ENCODE assay signal across 12 cellular contexts in genomic region chr3:69020424-69020823, GRCh38. TPM values are rescaled to one million over a fixed set of nuclear protein-coding genes. Genes with fewer than 3 reads are reported as not detected.
DNase-seq lines count a peak whose midpoint lies in the region; ATAC-seq and TF ChIP-seq lines count a peak whose summit lies in the region.
"Had no signal": no experiment of that assay in that cellular context is flagged by ENCODE, and none has a peak within 500 bp of the region (broad histone marks: within the 10 kb centered on the region; RNA-seq: fewer than 3 reads in every experiment).

No MANE protein-coding gene starts in this region.

- H2AFZ ChIP-seq in SK-N-SH (ENCODE audit: low read depth): no peak overlapping the region

- CTCF ChIA-PET in SK-N-SH (lab: Yijun Ruan, JAX): interaction anchor here (0.8 to 1.5 kb wide), 3 partner anchors 12 to 34 kb away, joined by 3 read pairs; no protein-coding TSS in a partner anchor

- H3K9ac ChIP-seq in SK-N-SH: no peak overlapping the region

- no peaks in the 10 kb centered on the region for H4K20me1 ChIP-seq in SK-N-SH (ENCODE audit: insufficient read depth)

- peaks cover 66 to 70% of the 10 kb centered on the region in 2 experiments for H3K36me3 ChIP-seq in SK-N-SH (replicated peaks in 1 of 2; ENCODE audit: control insufficient read depth in 1 of 2, insufficient read depth in 2 of 2, low read length in 1 of 2)

- peaks cover 29% of the 10 kb centered on the region for H3F3A ChIP-seq in SK-N-SH (replicated peaks; ENCODE audit: insufficient read depth)

- TF ChIP-seq EP300 in SK-N-SH (IDR thresholded peaks at IDR 0.05; ENCODE audit: borderline replicate concordance in 1 of 2, low read depth in 1 of 2, low read length in 1 of 2): no peak

- DNase-seq in ACHN (peak; percentile 21), SK-N-SH (no peak), foreskin fibroblast (no peak), globus pallidus (ENCODE audit: low spot score) (no peak), SW 1271 (lab: John Stamatoyannopoulos, UW) (no peak), NCI-H2081 (lab: John Stamatoyannopoulos, UW) (no peak), COR-L47 (lab: John Stamatoyannopoulos, UW) (no peak)
- DNase-seq: Calu3, NCI-H1417, right cardiac atrium had no signal

- POLR2A ChIA-PET in SK-N-SH (lab: Yijun Ruan, JAX): no interaction called here

- no peaks in the 10 kb centered on the region for H3K27me3 ChIP-seq in SK-N-SH (ENCODE audit: insufficient read depth)

- H3K79me2 ChIP-seq in SK-N-SH (ENCODE audit: insufficient read depth): peaks cover under 1% of the 10 kb centered on the region; the same call in 1 of the 2 replicates

- H3K4me3 ChIP-seq in SK-N-SH (ENCODE audit: low read depth in 2 of 2, low read length in 1 of 2) (no peak overlapping the region), foreskin fibroblast (ENCODE audit: low read depth in 1 of 2, low read length in 2 of 2) (no peak overlapping the region)
- H3K4me3 ChIP-seq: lung had no signal

- H3K4me1 ChIP-seq in SK-N-SH (ENCODE audit: control insufficient read depth in 1 of 2, insufficient read depth in 2 of 2, low read depth in 1 of 2, low read length in 1 of 2): no peaks in the 10 kb centered on the region

- in situ Hi-C loops in ACHN (cut with HindIII; ENCODE audit: low pct_ligation_motif_present, low pct_unique_long_range_greater_than_20kb, low sequenced_read_pairs): no loop called here

- H3K4me2 ChIP-seq in SK-N-SH: no peak overlapping the region

- ATAC-seq in GM18907 (IDR thresholded peaks at IDR 0.05; ENCODE audit: unreplicated experiment): peak; percentile 45
- ATAC-seq: right cardiac atrium had no signal

- TF ChIP-seq CTCF in SK-N-SH (IDR thresholded peaks at IDR 0.05) (peak; percentile 64), foreskin fibroblast (IDR thresholded peaks at IDR 0.05; ENCODE audit: low read depth, low read length) (peak; percentile 19)

- H3K9me2 ChIP-seq in SK-N-SH: no peaks in the 10 kb centered on the region

- TF ChIP-seq RAD21 in SK-N-SH (IDR thresholded peaks at IDR 0.05; ENCODE audit: low read length): 0 out of 2 replicates have a peak, but pooled peaks have one; percentile 19

- no peaks in the 10 kb centered on the region for H3K9me3 ChIP-seq in SK-N-SH

- WGBS in SK-N-SH (ENCODE audit: low lambda C conversion rate): 50% methylated on average over 2 of the region's 2 CpGs

- H3K27ac ChIP-seq in SK-N-SH (ENCODE audit: low read depth in 2 of 2, low read length in 1 of 2): no peak overlapping the region

TF ChIP-seq in SK-N-SH, 30 proteins besides CTCF, POLR2A, EP300 and RAD21:
- TF ChIP-seq JUND (IDR thresholded peaks at IDR 0.05) (no peak), EZH2phosphoT487 (IDR thresholded peaks at IDR 0.05; ENCODE audit: borderline replicate concordance, low read depth) (no peak), GABPA (IDR thresholded peaks at IDR 0.05; ENCODE audit: low read depth) (no peak), IRF3 (IDR thresholded peaks at IDR 0.05; ENCODE audit: low read depth, low read length) (no peak), MEF2A (IDR thresholded peaks at IDR 0.05; ENCODE audit: borderline replicate concordance, low read depth) (no peak)
TF ChIP-seq in SK-N-SH: peak in this region for 0.

RNA-seq across cellular contexts. Expression of gene EOGT, which starts 6.9 kb away (rescaled TPM):
- polyA plus RNA-seq in SK-N-SH (2012; rRNA removed): 6.0 and 7.8 TPM in 2 replicates
- 8.0 and 9.7 TPM in 2 replicates for polyA plus RNA-seq in SK-N-SH (2012; cell fraction: cytosol; rRNA removed)
- polyA plus RNA-seq in SK-N-SH (2012; cell fraction: nucleus; rRNA removed): 9.8 and 13.5 TPM in 2 replicates

RNA-seq across cellular contexts. Expression of gene TMF1, which starts 31.7 kb away (rescaled TPM):
- polyA plus RNA-seq in SK-N-SH (2012; rRNA removed): 3.2 and 4.3 TPM in 2 replicates
- polyA plus RNA-seq in SK-N-SH (2012; cell fraction: cytosol; rRNA removed): 4.8 and 5.7 TPM in 2 replicates
- 5.4 and 9.2 TPM in 2 replicates for polyA plus RNA-seq in SK-N-SH (2012; cell fraction: nucleus; rRNA removed)

RNA-seq across cellular contexts. Expression of gene UBA3, which starts 59.7 kb away (rescaled TPM):
- polyA plus RNA-seq in SK-N-SH (2012; rRNA removed): 43.0 and 62.0 TPM in 2 replicates
- polyA plus RNA-seq in SK-N-SH (2012; cell fraction: cytosol; rRNA removed): 53.5 and 64.1 TPM in 2 replicates
- polyA plus RNA-seq in SK-N-SH (2012; cell fraction: nucleus; rRNA removed): 50.1 and 92.6 TPM in 2 replicates
